8 cellular contexts compared by ENCODE assay signal in genomic region chr7:158705234-158705890, GRCh38. TPM values are rescaled to one million over a fixed set of nuclear protein-coding genes. Genes with fewer than 3 reads are reported as not detected.
A peak's percentile ranks its signal among the peaks of the same experiment; 100 is the strongest.
DNase-seq lines count a peak whose midpoint lies in the region; ATAC-seq and TF ChIP-seq lines count a peak whose summit lies in the region.

No MANE protein-coding gene starts in this region.

- TF ChIP-seq RAD21 in IMR-90 (IDR thresholded peaks at IDR 0.05; ENCODE audit: low read length): no peak

- intact Hi-C loops in IMR-90 (cut with micrococcal nuclease): loop anchor here (2.0 kb wide), 3 partner anchors 35 to 151 kb away; partner anchors contain the start of genes DYNC2I1 and ESYT2

- peak overlapping the region; percentile 89 for H3K4me3 Mint-ChIP-seq in activated naive CD8-positive, alpha-beta T cell treated with anti-CD3 and anti-CD28 coated beads, Interleukin-2, amount 50 U/mL, for 24 hours

- H3K9me3 Mint-ChIP-seq in activated naive CD8-positive, alpha-beta T cell treated with anti-CD3 and anti-CD28 coated beads, Interleukin-2, amount 50 U/mL, for 24 hours: no peaks in the 10 kb centered on the region

- peaks cover 31% of the 10 kb centered on the region for H3K36me3 Mint-ChIP-seq in activated naive CD8-positive, alpha-beta T cell treated with anti-CD3 and anti-CD28 coated beads, Interleukin-2, amount 50 U/mL, for 24 hours (ENCODE audit: low read depth)

- H3K9me3 ChIP-seq in IMR-90 (ENCODE audit: control insufficient read depth, insufficient read depth, low read length) (no peaks in the 10 kb centered on the region), subcutaneous abdominal adipose tissue (ENCODE audit: control insufficient read depth in 5 of 5, low read length in 5 of 5) (peaks cover 0 to 9% (median 7%) of the 10 kb centered on the region in 5 donors)

- H4K20me1 ChIP-seq in IMR-90 (ENCODE audit: insufficient read depth, low read length): no peaks in the 10 kb centered on the region

- H3K18ac ChIP-seq in IMR-90 (ENCODE audit: low read depth, low read length): no peak overlapping the region

- no peak overlapping the region for H2BK5ac ChIP-seq in IMR-90 (ENCODE audit: low read depth, low read length, poor library complexity, severe bottlenecking)

- H3K4me1 Mint-ChIP-seq in activated naive CD8-positive, alpha-beta T cell treated with anti-CD3 and anti-CD28 coated beads, Interleukin-2, amount 50 U/mL, for 24 hours: peaks cover 43% of the 10 kb centered on the region

- BruUV-seq in IMR-90 (replicated peaks; lab: Mats Ljungman, UMichigan): no TSS peak

- H2AK5ac ChIP-seq in IMR-90 (ENCODE audit: low read depth, low read length): 0 out of 2 replicates have a peak overlapping the region, but pooled peaks have one; percentile 60

- peak overlapping the region; percentile 50 for H3K9ac ChIP-seq in IMR-90 (ENCODE audit: low read depth, low read length)
- peak overlapping the region in 4 of 5 donors; percentile 68 to 84 (median 78) for H3K9ac ChIP-seq in subcutaneous abdominal adipose tissue (ENCODE audit: low read length in 5 of 5)

- CTCF ChIA-PET in IMR-90 (lab: Yijun Ruan, JAX): interaction anchor here (1.1 kb wide), 1 partner anchor 97 kb away, joined by 3 read pairs; no protein-coding TSS in a partner anchor

- TF ChIP-seq POLR2A in IMR-90 (IDR thresholded peaks at IDR 0.05; ENCODE audit: low read depth, low read length): no peak

- H3K56ac ChIP-seq in IMR-90 (ENCODE audit: extremely low read depth, insufficient read depth, low read length): 0 out of 2 replicates have a peak overlapping the region, but pooled peaks have one; percentile 26

- POLR2A ChIA-PET in IMR-90 (lab: Charles Lee; ENCODE audit: unreplicated experiment): no interaction called here

- H3K4me1 ChIP-seq in IMR-90 (ENCODE audit: control insufficient read depth, insufficient read depth, low read length) (peaks cover 5% of the 10 kb centered on the region), subcutaneous abdominal adipose tissue (ENCODE audit: control insufficient read depth in 5 of 5, insufficient read depth in 5 of 5, low read length in 5 of 5) (peaks cover 0 to 22% (median 20%) of the 10 kb centered on the region in 5 donors)

- peak overlapping the region; percentile 35 to 71; a peak in 3 of 4 replicates for H4K8ac ChIP-seq in IMR-90 (ENCODE audit: low read depth in 2 of 2, low read length in 2 of 2)

- H3K4me2 ChIP-seq in IMR-90 (ENCODE audit: low read depth, low read length): peak overlapping the region; percentile 76

- peaks cover 19% of the 10 kb centered on the region for H3K9me1 ChIP-seq in IMR-90 (ENCODE audit: insufficient read depth, low read length)

- peak overlapping the region; percentile 100 for H3K4me3 ChIP-seq in GM12875 (ENCODE audit: low read depth, low read length)
- H3K4me3 ChIP-seq in IMR-90 (ENCODE audit: insufficient read depth, low read depth, low read length): peak overlapping the region; percentile 51
- peak overlapping the region; percentile 72 to 91 (median 76) for H3K4me3 ChIP-seq in subcutaneous abdominal adipose tissue (ENCODE audit: low read depth in 1 of 5, low read length in 5 of 5)

- H2BK120ac ChIP-seq in IMR-90 (ENCODE audit: low read depth, low read length): no peak overlapping the region

- 24% methylated on average over 10 of the region's 22 CpGs; no CpG with 5 or more reads in 1 of the 2 experiments for WGBS in IMR-90 (ENCODE audit: extremely low coverage in 2 of 2, insufficient read length in 1 of 2), 2 experiments

- H2AFZ ChIP-seq in IMR-90 (replicated peaks; ENCODE audit: low read length, poor library complexity): peak overlapping the region; percentile 92

- peaks cover 9 to 34% of the 10 kb centered on the region in 2 experiments; a peak in 2 of 4 replicates for H3K79me1 ChIP-seq in IMR-90 (ENCODE audit: low read depth in 1 of 2, low read length in 2 of 2)

- H3K27ac ChIP-seq in IMR-90 (ENCODE audit: insufficient read depth, low read length): peak overlapping the region; percentile 16
- peak overlapping the region; percentile 57 for H3K27ac ChIP-seq in subcutaneous abdominal adipose tissue (ENCODE audit: low read depth, low read length)

- ATAC-seq in IMR-90 (ENCODE audit: low read depth) (no peak), HG03039 (IDR thresholded peaks at IDR 0.05; ENCODE audit: unreplicated experiment) (no peak)
- ATAC-seq in activated naive CD8-positive, alpha-beta T cell treated with anti-CD3 and anti-CD28 coated beads, Interleukin-2, amount 50 U/mL, for 24 hours: no peak

- H3K27ac Mint-ChIP-seq in activated naive CD8-positive, alpha-beta T cell treated with anti-CD3 and anti-CD28 coated beads, Interleukin-2, amount 50 U/mL, for 24 hours: peak overlapping the region; percentile 15

- no peaks in the 10 kb centered on the region for H3K27me3 Mint-ChIP-seq in activated naive CD8-positive, alpha-beta T cell treated with anti-CD3 and anti-CD28 coated beads, Interleukin-2, amount 50 U/mL, for 24 hours

- peak overlapping the region; percentile 35 for H4K5ac ChIP-seq in IMR-90 (ENCODE audit: low read depth, low read length)

- H2BK20ac ChIP-seq in IMR-90 (ENCODE audit: low read depth, low read length): no peak overlapping the region

- TF ChIP-seq CTCF in GM12875 (IDR thresholded peaks at IDR 0.05; ENCODE audit: borderline replicate concordance, insufficient read depth, low read depth, low read length): no peak
- TF ChIP-seq CTCF in IMR-90 (conservative IDR thresholded peaks at IDR 0.05; ENCODE audit: low read depth, low read length): no peak

- peak overlapping the region; percentile 71 for H3K14ac ChIP-seq in IMR-90 (replicated peaks; ENCODE audit: low read depth, low read length)

- peaks cover 4% of the 10 kb centered on the region; the same call in 1 of the 2 replicates for H3K36me3 ChIP-seq in IMR-90 (ENCODE audit: control insufficient read depth, insufficient read depth, low read length)
- peaks cover 0 to 4% (median 0%) of the 10 kb centered on the region in 5 donors for H3K36me3 ChIP-seq in subcutaneous abdominal adipose tissue (ENCODE audit: control insufficient read depth in 5 of 5, insufficient read depth in 5 of 5, low read length in 5 of 5)

- H3K4ac ChIP-seq in IMR-90 (ENCODE audit: low read depth, low read length): peak overlapping the region; percentile 63

- no peak overlapping the region for H2BK15ac ChIP-seq in IMR-90 (ENCODE audit: low read depth, low read length)

- H3K23ac ChIP-seq in IMR-90 (ENCODE audit: low read depth, low read length): peak overlapping the region; percentile 52; the same call in 1 of the 2 replicates

- peak overlapping the region; percentile 47; the same call in 1 of the 2 replicates for H4K91ac ChIP-seq in IMR-90 (ENCODE audit: insufficient read depth, low read depth, low read length)

- no peaks in the 10 kb centered on the region for H3K27me3 ChIP-seq in IMR-90 (ENCODE audit: control insufficient read depth, insufficient read depth, low read length)
- H3K27me3 ChIP-seq in subcutaneous abdominal adipose tissue (ENCODE audit: control insufficient read depth in 5 of 5, insufficient read depth in 4 of 5, low read length in 5 of 5): no peaks in the 10 kb centered on the region

- DNase-seq in IMR-90: no peak
- DNase-seq in activated naive CD8-positive, alpha-beta T cell treated with anti-CD3 and anti-CD28 coated beads, Interleukin-2, amount 50 U/mL, for 24 hours: no peak
- DNase-seq in kidney glomerular epithelial cell (lab: John Stamatoyannopoulos, UW): peak; percentile 5
- DNase-seq in MV-4-11 (lab: John Stamatoyannopoulos, UW): no peak
- DNase-seq in kidney tubule cell (ENCODE audit: low spot score): no peak

- dilution Hi-C loops in IMR-90 (cut with HindIII; ENCODE audit: low sequenced_read_pairs, unreplicated experiment): no loop called here

- peak overlapping the region; percentile 99 for H2AK9ac ChIP-seq in IMR-90 (replicated peaks; ENCODE audit: low read depth, low read length, poor library complexity)

- in situ Hi-C loops in IMR-90 (cut with MboI; ENCODE audit: low sequenced_read_pairs): no loop called here

TF ChIP-seq in IMR-90, 13 proteins besides CTCF, POLR2A, EP300 and RAD21:
- no peak for TF ChIP-seq RFX5 (IDR thresholded peaks at IDR 0.05; ENCODE audit: low read depth, low read length)
- TF ChIP-seq NFE2L2 (IDR thresholded peaks at IDR 0.05; ENCODE audit: low read depth, low read length): no peak
- no peak for TF ChIP-seq CEBPB (IDR thresholded peaks at IDR 0.05; ENCODE audit: low read depth, low read length)
- no peak for TF ChIP-seq MAZ (IDR thresholded peaks at IDR 0.05; ENCODE audit: borderline replicate concordance, low read depth, low read length)
- no peak for TF ChIP-seq RCOR1 (IDR thresholded peaks at IDR 0.05; ENCODE audit: insufficient replicate concordance, low read length)
- no peak for TF ChIP-seq BHLHE40 (IDR thresholded peaks at IDR 0.05; ENCODE audit: low read depth, low read length)

RNA-seq across cellular contexts. Expression of gene NCAPG2, which starts 0.8 kb away (rescaled TPM):
- total RNA-seq in IMR-90 (2012; rRNA removed): 25.8 and 31.7 TPM in 2 replicates
- 24.6 and 25.6 TPM in 2 replicates for polyA plus RNA-seq in IMR-90 (2012; rRNA removed)
- polyA plus RNA-seq in IMR-90 (2012; cell fraction: cytosol; rRNA removed): 7.0 and 13.1 TPM in 2 replicates
- 7.8 and 11.2 TPM in 2 replicates for polyA plus RNA-seq in IMR-90 (2012; cell fraction: nucleus; rRNA removed; ENCODE audit: low replicate concordance)
